In the genomic region with DNA sequence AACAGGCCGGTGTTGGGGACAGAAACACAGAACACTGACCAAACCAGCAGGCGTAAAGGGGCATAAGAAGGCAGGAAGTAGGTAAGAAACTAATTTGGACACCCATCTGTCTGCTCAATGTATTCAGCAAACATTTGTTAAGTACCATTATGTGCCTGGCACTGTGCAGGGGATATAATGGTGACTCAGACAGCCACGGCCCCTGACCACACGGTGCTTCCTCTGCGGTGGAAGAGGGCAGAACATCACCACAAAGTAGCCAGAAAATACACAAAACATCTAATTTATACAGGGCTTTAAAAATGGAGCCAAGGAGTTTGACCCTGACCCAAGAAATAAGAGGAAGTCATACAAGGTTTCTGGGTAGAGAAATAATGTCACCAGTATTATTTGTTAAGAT, we compare ENCODE assay signal across 1 cellular context.
TF ChIP-seq lines count a peak whose summit lies in the region.

No MANE protein-coding gene starts in this region.

TF ChIP-seq in H1, 55 proteins besides CTCF, POLR2A, EP300 and RAD21 (continued from another document):
- no peak for TF ChIP-seq RFX5 (IDR thresholded peaks at IDR 0.05; ENCODE audit: borderline replicate concordance, low read depth, low read length)
- no peak for TF ChIP-seq SP4 (IDR thresholded peaks at IDR 0.05; ENCODE audit: low read length)
- no peak for TF ChIP-seq POLR2AphosphoS5 (IDR thresholded peaks at IDR 0.05; ENCODE audit: low read depth, low read length)
- TF ChIP-seq CEBPB (IDR thresholded peaks at IDR 0.05; ENCODE audit: low read depth, low read length) = no peak
- TF ChIP-seq TAF7 (optimal IDR thresholded peaks at IDR 0.05; ENCODE audit: borderline replicate concordance, low read depth, low read length) = no peak
- TF ChIP-seq SP2 (IDR thresholded peaks at IDR 0.05; ENCODE audit: low read length) = no peak
- TF ChIP-seq YY1 (IDR thresholded peaks at IDR 0.05; ENCODE audit: low read depth, low read length) = no peak
- TF ChIP-seq, protein P1, sequence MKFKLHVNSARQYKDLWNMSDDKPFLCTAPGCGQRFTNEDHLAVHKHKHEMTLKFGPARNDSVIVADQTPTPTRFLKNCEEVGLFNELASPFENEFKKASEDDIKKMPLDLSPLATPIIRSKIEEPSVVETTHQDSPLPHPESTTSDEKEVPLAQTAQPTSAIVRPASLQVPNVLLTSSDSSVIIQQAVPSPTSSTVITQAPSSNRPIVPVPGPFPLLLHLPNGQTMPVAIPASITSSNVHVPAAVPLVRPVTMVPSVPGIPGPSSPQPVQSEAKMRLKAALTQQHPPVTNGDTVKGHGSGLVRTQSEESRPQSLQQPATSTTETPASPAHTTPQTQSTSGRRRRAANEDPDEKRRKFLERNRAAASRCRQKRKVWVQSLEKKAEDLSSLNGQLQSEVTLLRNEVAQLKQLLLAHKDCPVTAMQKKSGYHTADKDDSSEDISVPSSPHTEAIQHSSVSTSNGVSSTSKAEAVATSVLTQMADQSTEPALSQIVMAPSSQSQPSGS (IDR thresholded peaks at IDR 0.05; ENCODE audit: low read length) = no peak
- no peak for TF ChIP-seq EZH2 (IDR thresholded peaks at IDR 0.05; ENCODE audit: low read depth, low read length, severe bottlenecking)
